Comparison of ENCODE assay signal across 16 cellular contexts in the genomic region with DNA sequence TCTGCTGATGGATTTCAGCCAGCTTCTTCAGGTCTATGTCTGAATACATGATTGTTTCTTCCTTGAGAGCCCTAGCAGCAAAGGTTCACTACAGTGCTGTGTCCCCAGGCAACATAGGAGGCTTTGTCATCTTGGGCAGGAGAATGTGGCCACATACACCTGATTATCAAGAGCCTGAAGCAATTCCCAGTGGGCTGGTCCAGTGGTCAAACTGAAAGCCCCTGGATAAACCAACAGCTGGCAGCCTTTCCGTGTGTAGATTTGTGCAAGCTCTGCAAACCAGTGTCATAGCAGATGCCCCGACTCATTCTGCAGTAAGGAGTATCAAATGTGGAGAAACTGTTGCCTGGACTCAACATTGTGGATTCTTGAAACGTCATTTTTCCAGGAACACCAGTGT. TPM values are rescaled to one million over a fixed set of nuclear protein-coding genes. Genes with fewer than 3 reads are reported as not detected.
DNase-seq lines count a peak whose midpoint lies in the region; ATAC-seq and TF ChIP-seq lines count a peak whose summit lies in the region.
"Had no signal": no experiment of that assay in that cellular context is flagged by ENCODE, and none has a peak within 500 bp of the region (broad histone marks: within the 10 kb centered on the region; RNA-seq: fewer than 3 reads in every experiment).

No MANE protein-coding gene starts in this region.

- peaks cover 5% of the 10 kb centered on the region for H4K20me1 ChIP-seq in hepatocyte (ENCODE audit: insufficient read depth, poor library complexity, severe bottlenecking)
- H4K20me1 ChIP-seq in mammary epithelial cell (ENCODE audit: insufficient read depth, low read length) = no peaks in the 10 kb centered on the region

- peaks cover 5% of the 10 kb centered on the region for H3K79me2 ChIP-seq in hepatocyte
- H3K79me2 ChIP-seq in mammary epithelial cell (ENCODE audit: insufficient read depth, low read length) = no peaks in the 10 kb centered on the region

- H3K4me3 ChIP-seq in adrenal gland (no peak overlapping the region), hepatocyte (no peak overlapping the region), mammary epithelial cell (replicated peaks in 1 of 3; ENCODE audit: insufficient read depth in 1 of 3, low read depth in 2 of 3, low read length in 3 of 3) (no peak overlapping the region)
- H3K4me3 ChIP-seq: A549 had no signal

- in situ Hi-C loops in mammary epithelial cell (cut with MboI; ENCODE audit: low sequenced_read_pairs in 2 of 2) = no loop called here

- intact Hi-C loops in adrenal gland (cut with DNase I) = no loop called here
- intact Hi-C loops in mammary epithelial cell (cut with micrococcal nuclease) = no loop called here

- H3K36me3 ChIP-seq in adrenal gland (replicated peaks in 1 of 2) = no peaks in the 10 kb centered on the region
- H3K36me3 ChIP-seq in hepatocyte (replicated peaks; ENCODE audit: insufficient read depth, low read depth) = no peaks in the 10 kb centered on the region
- no peaks in the 10 kb centered on the region for H3K36me3 ChIP-seq in mammary epithelial cell (ENCODE audit: insufficient read depth, low read length)
- H3K36me3 ChIP-seq: BE2C had no signal

- H3K27me3 ChIP-seq in adrenal gland (no peaks in the 10 kb centered on the region), hepatocyte (peaks cover 25% of the 10 kb centered on the region), mammary epithelial cell (ENCODE audit: insufficient read depth, low read length) (peaks cover 16% of the 10 kb centered on the region)

- H3K4me1 ChIP-seq in adrenal gland (replicated peaks in 1 of 2) (peaks cover 18 to 46% of the 10 kb centered on the region in 2 donors), hepatocyte (ENCODE audit: insufficient read depth) (peaks cover 8% of the 10 kb centered on the region), mammary epithelial cell (ENCODE audit: insufficient read depth, low read length) (peaks cover 7% of the 10 kb centered on the region)
- H3K4me1 ChIP-seq: BE2C had no signal

- BruUV-seq in mammary epithelial cell (replicated peaks; lab: Mats Ljungman, UMichigan) = no TSS peak

- CTCF ChIA-PET in mammary epithelial cell (lab: Charles Lee; ENCODE audit: low non-redundant PET) = interaction anchor here (0.6 kb wide), 1 partner anchor 628 kb away, joined by 3 read pairs; no protein-coding TSS in a partner anchor

- H2AFZ ChIP-seq in hepatocyte (no peak overlapping the region), mammary epithelial cell (ENCODE audit: low read depth, low read length) (no peak overlapping the region)

- TF ChIP-seq CTCF in adrenal gland (IDR thresholded peaks at IDR 0.05) = no peak
- no peak for TF ChIP-seq CTCF in hepatocyte (IDR thresholded peaks at IDR 0.05; ENCODE audit: poor library complexity)
- no peak for TF ChIP-seq CTCF in mammary epithelial cell (conservative IDR thresholded peaks at IDR 0.05 in 1 of 2, IDR thresholded peaks at IDR 0.05 in 1 of 2; ENCODE audit: extremely low read depth in 1 of 2, insufficient read depth in 1 of 2, low read depth in 1 of 2, low read length in 2 of 2)

- DNase-seq in ELF-1 (ENCODE audit: low read depth, low spot score) = peak; percentile 30
- peak; percentile 67 for DNase-seq in LHCN-M2 (ENCODE audit: low read depth)
- no peak for DNase-seq in adrenal gland
- no peak for DNase-seq in hepatocyte (ENCODE audit: low spot score)
- DNase-seq in mammary epithelial cell = no peak
- DNase-seq: BE2C; CD4-positive, alpha-beta memory T cell; DND-41; GF-D8; HCEC 1CT; HFFc6 had no signal

- dilution Hi-C loops in mammary epithelial cell (cut with HindIII; ENCODE audit: low sequenced_read_pairs) = no loop called here

- WGBS in adrenal gland, 4 donors = 68 to 83% (median 75%) methylated on average over 3 of the region's 3 CpGs
- 76% methylated on average over 3 of the region's 3 CpGs for WGBS in hepatocyte (ENCODE audit: low lambda C conversion rate, missing lambda C conversion rate)
- WGBS in mammary epithelial cell (ENCODE audit: low coverage, missing lambda C conversion rate) = 81% methylated on average over 3 of the region's 3 CpGs

- H3K27ac ChIP-seq in adrenal gland (peak overlapping the region in 3 of 5 donors; percentile 13 to 89 (median 87)), hepatocyte (no peak overlapping the region), mammary epithelial cell (ENCODE audit: insufficient read depth, low read depth, low read length) (no peak overlapping the region)
- H3K27ac ChIP-seq: A549, C4-2B had no signal

- no peaks in the 10 kb centered on the region for H3K9me3 ChIP-seq in adrenal gland (replicated peaks in 1 of 3)
- no peaks in the 10 kb centered on the region for H3K9me3 ChIP-seq in hepatocyte (ENCODE audit: low read depth)
- no peaks in the 10 kb centered on the region for H3K9me3 ChIP-seq in mammary epithelial cell (replicated peaks; ENCODE audit: insufficient read depth, low read length)
- H3K9me3 ChIP-seq: A549, BE2C had no signal

- no peak overlapping the region for H3K9ac ChIP-seq in mammary epithelial cell (ENCODE audit: insufficient read depth, low read length)

- ATAC-seq in HG03442 (IDR thresholded peaks at IDR 0.05; ENCODE audit: unreplicated experiment) = no peak
- no peak for ATAC-seq in HG03175 (IDR thresholded peaks at IDR 0.05; ENCODE audit: unreplicated experiment)
- ATAC-seq in HG02938 (IDR thresholded peaks at IDR 0.05; ENCODE audit: unreplicated experiment) = no peak
- ATAC-seq: A549 had no signal

- no peak for TF ChIP-seq POLR2A in adrenal gland (IDR thresholded peaks at IDR 0.05)

- no peaks in the 10 kb centered on the region for H3K9me2 ChIP-seq in hepatocyte (replicated peaks; ENCODE audit: insufficient read depth)

- H3K4me2 ChIP-seq in hepatocyte = peak overlapping the region; percentile 26
- no peak overlapping the region for H3K4me2 ChIP-seq in mammary epithelial cell (ENCODE audit: insufficient read depth, low read depth, low read length)
- H3K4me2 ChIP-seq: A549 had no signal

RNA-seq across cellular contexts. Expression of a gene that starts 2.3 kb away (rescaled TPM):
- total RNA-seq in LHCN-M2 (2014; rRNA removed) (1.5 and 1.7 TPM in 2 replicates), adrenal gland (10 to 100 TPM; 13.8 to 53.4 (median 35.2) TPM), hepatocyte (24.0 TPM in 2 replicates), mammary epithelial cell (under 1 TPM in 1 of 2 donors, not detected in 1; under 0.01 TPM)
- polyA plus RNA-seq in LHCN-M2 (2012) = 0.81 TPM
- polyA plus RNA-seq in adrenal gland (10 to 100 TPM; 10.6 to 15.8 (median 14.8) TPM), hepatocyte (8.4 and 16.9 TPM in 2 replicates), mammary epithelial cell (not detected)
- polyA minus RNA-seq in mammary epithelial cell = not detected

RNA-seq across cellular contexts. Expression of a gene that starts 38.7 kb away (rescaled TPM):
- 229 and 269 TPM in 2 replicates for total RNA-seq in LHCN-M2 (2014; rRNA removed)
- polyA plus RNA-seq in LHCN-M2 (2012) = 130 TPM
- 100 to 1,000 TPM in 2 of 8 donors, 10 to 100 TPM in 6; 31.8 to 182 (median 68.8) TPM for total RNA-seq in adrenal gland
- 100 to 1,000 TPM in 1 of 3 donors, 10 to 100 TPM in 2; 32.1 to 165 (median 41.8) TPM for polyA plus RNA-seq in adrenal gland
- 36.5 and 48.0 TPM in 2 replicates for total RNA-seq in hepatocyte
- polyA plus RNA-seq in hepatocyte = 22.7 and 29.5 TPM in 2 replicates
- 10 to 100 TPM; 15.6 to 25.3 TPM for total RNA-seq in mammary epithelial cell
- 6.2 TPM for polyA plus RNA-seq in mammary epithelial cell
- 7.1 TPM for polyA minus RNA-seq in mammary epithelial cell

Comparison
In these comparisons a context has a peak if more than half of its experiments do, and no peak if none do; other contexts are left out.
1. DNase-seq: peak in ELF-1 (single experiment) and LHCN-M2 (single experiment); none in adrenal gland (0 of 7), hepatocyte (single experiment) and mammary epithelial cell (single experiment).
2. H3K27ac ChIP-seq: peak in adrenal gland (3 of 5); none in hepatocyte (single experiment) and mammary epithelial cell (single experiment).